In the genomic region with DNA sequence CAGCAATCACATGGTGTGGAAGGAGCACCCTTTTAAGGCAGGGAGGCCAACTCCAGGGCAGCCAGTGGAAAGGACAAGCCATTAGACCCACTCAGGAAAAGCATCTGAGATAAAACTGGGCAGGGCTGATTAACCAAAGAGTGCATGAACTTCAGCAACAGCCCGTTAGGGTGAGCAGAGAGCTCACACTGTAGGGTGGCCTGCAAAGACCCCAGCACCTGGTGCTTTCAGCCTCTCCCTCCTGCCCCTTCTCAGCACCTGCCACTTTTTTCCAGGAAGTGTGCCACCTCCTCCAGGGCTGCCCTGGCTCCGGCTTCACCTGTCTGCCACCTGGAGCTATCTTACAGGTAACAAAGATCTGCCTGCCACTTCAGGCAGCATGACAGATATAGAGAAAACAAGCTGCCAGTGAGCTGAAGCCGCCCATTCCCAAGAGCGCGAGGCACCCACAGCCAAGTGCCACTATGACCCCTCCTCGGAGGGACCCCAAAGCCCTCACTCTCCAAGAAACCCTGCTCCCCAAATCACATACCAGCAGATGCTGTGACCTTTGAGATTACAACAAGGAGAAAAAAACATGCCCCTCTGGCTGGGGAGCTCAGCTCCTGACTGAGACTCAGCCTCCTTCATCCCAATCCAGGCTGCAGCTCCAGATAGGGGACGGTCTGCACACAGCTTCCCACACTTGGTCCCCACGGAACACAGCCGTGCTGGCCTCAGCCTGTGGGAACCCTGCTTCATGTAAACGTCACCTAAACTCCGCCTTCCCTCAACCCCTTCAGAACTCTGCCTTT, we compare ENCODE assay signal across 1 cellular context.
TF ChIP-seq lines count a peak whose summit lies in the region.

No MANE protein-coding gene starts in this region.

TF ChIP-seq in HepG2, 621 proteins besides CTCF, POLR2A, EP300 and RAD21 (continued from another document):
- TF ChIP-seq, protein P1, sequence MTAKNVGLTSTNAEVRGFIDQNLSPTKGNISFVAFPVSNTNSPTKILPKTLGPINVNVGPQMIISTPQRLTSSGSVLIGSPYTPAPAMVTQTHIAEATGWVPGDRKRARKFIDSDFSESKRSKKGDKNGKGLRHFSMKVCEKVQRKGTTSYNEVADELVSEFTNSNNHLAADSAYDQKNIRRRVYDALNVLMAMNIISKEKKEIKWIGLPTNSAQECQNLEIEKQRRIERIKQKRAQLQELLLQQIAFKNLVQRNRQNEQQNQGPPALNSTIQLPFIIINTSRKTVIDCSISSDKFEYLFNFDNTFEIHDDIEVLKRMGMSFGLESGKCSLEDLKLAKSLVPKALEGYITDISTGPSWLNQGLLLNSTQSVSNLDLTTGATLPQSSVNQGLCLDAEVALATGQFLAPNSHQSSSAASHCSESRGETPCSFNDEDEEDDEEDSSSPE (CRISPR knock-in tag; IDR thresholded peaks at IDR 0.05) = no peak
- TF ChIP-seq ZNF781 (CRISPR knock-in tag; IDR thresholded peaks at IDR 0.05; ENCODE audit: borderline replicate concordance, not compliant biosample characterization) = no peak
- TF ChIP-seq ZNF614 (CRISPR knock-in tag; IDR thresholded peaks at IDR 0.05; ENCODE audit: borderline replicate concordance) = no peak
- TF ChIP-seq, protein P2, sequence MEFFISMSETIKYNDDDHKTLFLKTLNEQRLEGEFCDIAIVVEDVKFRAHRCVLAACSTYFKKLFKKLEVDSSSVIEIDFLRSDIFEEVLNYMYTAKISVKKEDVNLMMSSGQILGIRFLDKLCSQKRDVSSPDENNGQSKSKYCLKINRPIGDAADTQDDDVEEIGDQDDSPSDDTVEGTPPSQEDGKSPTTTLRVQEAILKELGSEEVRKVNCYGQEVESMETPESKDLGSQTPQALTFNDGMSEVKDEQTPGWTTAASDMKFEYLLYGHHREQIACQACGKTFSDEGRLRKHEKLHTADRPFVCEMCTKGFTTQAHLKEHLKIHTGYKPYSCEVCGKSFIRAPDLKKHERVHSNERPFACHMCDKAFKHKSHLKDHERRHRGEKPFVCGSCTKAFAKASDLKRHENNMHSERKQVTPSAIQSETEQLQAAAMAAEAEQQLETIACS (CRISPR knock-in tag; IDR thresholded peaks at IDR 0.05) = no peak
- no peak for TF ChIP-seq ZNF782 (CRISPR knock-in tag; IDR thresholded peaks at IDR 0.05; ENCODE audit: borderline replicate concordance)
- TF ChIP-seq ZBTB42 (CRISPR knock-in tag; IDR thresholded peaks at IDR 0.05) = no peak
